In genomic region chr2:217335341-217335966, GRCh38 we compare ENCODE assay signal across 1 cellular context.
A peak's percentile ranks its signal among the peaks of the same experiment; 100 is the strongest.
TF ChIP-seq lines count a peak whose summit lies in the region.

No MANE protein-coding gene starts in this region.

TF ChIP-seq in HepG2, 621 proteins besides CTCF, POLR2A, EP300 and RAD21 (continued from another document):
- TF ChIP-seq ZBTB26 (CRISPR knock-in tag; IDR thresholded peaks at IDR 0.05; ENCODE audit: borderline replicate concordance), result no peak
- TF ChIP-seq ARID5B (CRISPR knock-in tag; IDR thresholded peaks at IDR 0.05), result peak; percentile 63
- TF ChIP-seq SOX5 (CRISPR knock-in tag; IDR thresholded peaks at IDR 0.05; ENCODE audit: borderline replicate concordance), result peak; percentile 79
- no peak for TF ChIP-seq RFX3 (CRISPR knock-in tag; IDR thresholded peaks at IDR 0.05)
- no peak for TF ChIP-seq E2F5 (CRISPR knock-in tag; conservative IDR thresholded peaks at IDR 0.05)
- peak; percentile 44 for TF ChIP-seq GATAD2A (CRISPR knock-in tag; IDR thresholded peaks at IDR 0.05)
- TF ChIP-seq HNRNPLL (IDR thresholded peaks at IDR 0.05; ENCODE audit: low read depth, low read length, poor library complexity, severe bottlenecking), result no peak
- TF ChIP-seq MEF2D (CRISPR knock-in tag; IDR thresholded peaks at IDR 0.05), result no peak
- peak; percentile 62 for TF ChIP-seq SAP130 (CRISPR knock-in tag; IDR thresholded peaks at IDR 0.05; ENCODE audit: low read depth)
- no peak for TF ChIP-seq PBX3 (CRISPR knock-in tag; IDR thresholded peaks at IDR 0.05; ENCODE audit: borderline replicate concordance)
- 0 out of 2 replicates have a peak, but pooled peaks have one; percentile 25 for TF ChIP-seq ZNF792 (CRISPR knock-in tag; IDR thresholded peaks at IDR 0.05)
- no peak for TF ChIP-seq GLI4 (CRISPR knock-in tag; IDR thresholded peaks at IDR 0.05; ENCODE audit: borderline replicate concordance)
- TF ChIP-seq, protein P1, sequence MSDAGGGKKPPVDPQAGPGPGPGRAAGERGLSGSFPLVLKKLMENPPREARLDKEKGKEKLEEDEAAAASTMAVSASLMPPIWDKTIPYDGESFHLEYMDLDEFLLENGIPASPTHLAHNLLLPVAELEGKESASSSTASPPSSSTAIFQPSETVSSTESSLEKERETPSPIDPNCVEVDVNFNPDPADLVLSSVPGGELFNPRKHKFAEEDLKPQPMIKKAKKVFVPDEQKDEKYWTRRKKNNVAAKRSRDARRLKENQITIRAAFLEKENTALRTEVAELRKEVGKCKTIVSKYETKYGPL (CRISPR knock-in tag; IDR thresholded peaks at IDR 0.05), result no peak
- TF ChIP-seq, protein P2, sequence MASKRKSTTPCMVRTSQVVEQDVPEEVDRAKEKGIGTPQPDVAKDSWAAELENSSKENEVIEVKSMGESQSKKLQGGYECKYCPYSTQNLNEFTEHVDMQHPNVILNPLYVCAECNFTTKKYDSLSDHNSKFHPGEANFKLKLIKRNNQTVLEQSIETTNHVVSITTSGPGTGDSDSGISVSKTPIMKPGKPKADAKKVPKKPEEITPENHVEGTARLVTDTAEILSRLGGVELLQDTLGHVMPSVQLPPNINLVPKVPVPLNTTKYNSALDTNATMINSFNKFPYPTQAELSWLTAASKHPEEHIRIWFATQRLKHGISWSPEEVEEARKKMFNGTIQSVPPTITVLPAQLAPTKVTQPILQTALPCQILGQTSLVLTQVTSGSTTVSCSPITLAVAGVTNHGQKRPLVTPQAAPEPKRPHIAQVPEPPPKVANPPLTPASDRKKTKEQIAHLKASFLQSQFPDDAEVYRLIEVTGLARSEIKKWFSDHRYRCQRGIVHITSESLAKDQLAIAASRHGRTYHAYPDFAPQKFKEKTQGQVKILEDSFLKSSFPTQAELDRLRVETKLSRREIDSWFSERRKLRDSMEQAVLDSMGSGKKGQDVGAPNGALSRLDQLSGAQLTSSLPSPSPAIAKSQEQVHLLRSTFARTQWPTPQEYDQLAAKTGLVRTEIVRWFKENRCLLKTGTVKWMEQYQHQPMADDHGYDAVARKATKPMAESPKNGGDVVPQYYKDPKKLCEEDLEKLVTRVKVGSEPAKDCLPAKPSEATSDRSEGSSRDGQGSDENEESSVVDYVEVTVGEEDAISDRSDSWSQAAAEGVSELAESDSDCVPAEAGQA (IDR thresholded peaks at IDR 0.05; ENCODE audit: low read depth), result no peak
- TF ChIP-seq, protein P2 (CRISPR knock-in tag; IDR thresholded peaks at IDR 0.05; ENCODE audit: borderline replicate concordance), result no peak
- TF ChIP-seq KMT2B (CRISPR knock-in tag; IDR thresholded peaks at IDR 0.05), result no peak
- no peak for TF ChIP-seq HMG20B (CRISPR knock-in tag; conservative IDR thresholded peaks at IDR 0.05)
- TF ChIP-seq, protein P3, sequence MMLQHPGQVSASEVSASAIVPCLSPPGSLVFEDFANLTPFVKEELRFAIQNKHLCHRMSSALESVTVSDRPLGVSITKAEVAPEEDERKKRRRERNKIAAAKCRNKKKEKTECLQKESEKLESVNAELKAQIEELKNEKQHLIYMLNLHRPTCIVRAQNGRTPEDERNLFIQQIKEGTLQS (CRISPR knock-in tag; IDR thresholded peaks at IDR 0.05), result no peak
- TF ChIP-seq BHLHE40 (IDR thresholded peaks at IDR 0.05; ENCODE audit: low read length), result peak; percentile 49; the same call in 1 of the 2 replicates
- TF ChIP-seq MYC (CRISPR knock-in tag; IDR thresholded peaks at IDR 0.05; ENCODE audit: borderline replicate concordance), result no peak
- TF ChIP-seq MTA3 (CRISPR knock-in tag; IDR thresholded peaks at IDR 0.05), result no peak
- TF ChIP-seq ATF1 (CRISPR knock-in tag; IDR thresholded peaks at IDR 0.05), result 0 out of 2 replicates have a peak, but pooled peaks have one; percentile 38
- TF ChIP-seq SP4 (CRISPR knock-in tag; IDR thresholded peaks at IDR 0.05), result no peak
- TF ChIP-seq PAX8 (CRISPR knock-in tag; IDR thresholded peaks at IDR 0.05; ENCODE audit: borderline replicate concordance), result no peak
- TF ChIP-seq ZNF567 (CRISPR knock-in tag; IDR thresholded peaks at IDR 0.05; ENCODE audit: borderline replicate concordance), result no peak
- peak; percentile 35; the same call in 1 of the 2 replicates for TF ChIP-seq HOMEZ (CRISPR knock-in tag; IDR thresholded peaks at IDR 0.05; ENCODE audit: low read depth)
- TF ChIP-seq ADNP (CRISPR knock-in tag; IDR thresholded peaks at IDR 0.05), result no peak
- no peak for TF ChIP-seq SPEN (CRISPR knock-in tag; IDR thresholded peaks at IDR 0.05; ENCODE audit: low read depth)
- no peak for TF ChIP-seq MYNN (CRISPR knock-in tag; IDR thresholded peaks at IDR 0.05; ENCODE audit: low read depth)
- TF ChIP-seq MTF2 (CRISPR knock-in tag; IDR thresholded peaks at IDR 0.05; ENCODE audit: borderline replicate concordance), result no peak
- TF ChIP-seq SP5 (CRISPR knock-in tag; IDR thresholded peaks at IDR 0.05; ENCODE audit: borderline replicate concordance, low read depth), result no peak
- no peak for TF ChIP-seq ZFP41 (CRISPR knock-in tag; IDR thresholded peaks at IDR 0.05; ENCODE audit: borderline replicate concordance)
- TF ChIP-seq SRF (IDR thresholded peaks at IDR 0.05; ENCODE audit: low read depth, low read length), result no peak
- no peak for TF ChIP-seq ZSCAN22 (CRISPR knock-in tag; IDR thresholded peaks at IDR 0.05)
- no peak for TF ChIP-seq CENPT (CRISPR knock-in tag; IDR thresholded peaks at IDR 0.05; ENCODE audit: low read depth)
TF ChIP-seq in HepG2: peak in this region for 33.
